Comparison of ENCODE assay signal across 2 cellular contexts in genomic region chr1:171403396-171403795, GRCh38.
A peak's percentile ranks its signal among the peaks of the same experiment; 100 is the strongest.
TF ChIP-seq lines count a peak whose summit lies in the region.

No MANE protein-coding gene starts in this region.

TF ChIP-seq in GM12891, 5 proteins besides CTCF, POLR2A, EP300 and RAD21:
- TF ChIP-seq POU2F2 (IDR thresholded peaks at IDR 0.05; ENCODE audit: low read depth, low read length) (no peak), SPI1 (IDR thresholded peaks at IDR 0.05; ENCODE audit: low read depth, low read length) (0 out of 2 replicates have a peak, but pooled peaks have one; percentile 5)

TF ChIP-seq in H1, 55 proteins besides CTCF, POLR2A, EP300 and RAD21:
- no peak for TF ChIP-seq EGR1 (IDR thresholded peaks at IDR 0.05; ENCODE audit: borderline replicate concordance, low read depth, low read length)
- TF ChIP-seq NANOG (IDR thresholded peaks at IDR 0.05; ENCODE audit: insufficient read depth, low read depth, low read length, poor library complexity, severe bottlenecking) = no peak
- no peak for TF ChIP-seq NRF1 (IDR thresholded peaks at IDR 0.05; ENCODE audit: low read depth, low read length)
- no peak for TF ChIP-seq FOSL1 (IDR thresholded peaks at IDR 0.05; ENCODE audit: insufficient read depth, low read depth, low read length)
- TF ChIP-seq SUZ12 (IDR thresholded peaks at IDR 0.05; ENCODE audit: low read length) = no peak
- TF ChIP-seq GTF2F1 (IDR thresholded peaks at IDR 0.05; ENCODE audit: borderline replicate concordance, low read depth, low read length) = no peak
- TF ChIP-seq TEAD4 (IDR thresholded peaks at IDR 0.05; ENCODE audit: low read depth, low read length) = no peak
- TF ChIP-seq SP1 (IDR thresholded peaks at IDR 0.05; ENCODE audit: low read depth, low read length) = no peak
- no peak for TF ChIP-seq USF2 (IDR thresholded peaks at IDR 0.05; ENCODE audit: low read length)
- no peak for TF ChIP-seq JUN (IDR thresholded peaks at IDR 0.05; ENCODE audit: low read depth, low read length)
- TF ChIP-seq E2F6 (IDR thresholded peaks at IDR 0.05) = no peak
- TF ChIP-seq CEBPB (IDR thresholded peaks at IDR 0.05; ENCODE audit: low read depth, low read length) = no peak
- TF ChIP-seq SP2 (IDR thresholded peaks at IDR 0.05; ENCODE audit: low read length) = no peak
- TF ChIP-seq, protein P1, sequence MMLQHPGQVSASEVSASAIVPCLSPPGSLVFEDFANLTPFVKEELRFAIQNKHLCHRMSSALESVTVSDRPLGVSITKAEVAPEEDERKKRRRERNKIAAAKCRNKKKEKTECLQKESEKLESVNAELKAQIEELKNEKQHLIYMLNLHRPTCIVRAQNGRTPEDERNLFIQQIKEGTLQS (IDR thresholded peaks at IDR 0.05; ENCODE audit: insufficient read depth, low read depth, low read length) = no peak
- no peak for TF ChIP-seq JUND (IDR thresholded peaks at IDR 0.05; ENCODE audit: low read length)
- no peak for TF ChIP-seq PHF8 (conservative IDR thresholded peaks at IDR 0.05; ENCODE audit: low read depth, low read length)
- TF ChIP-seq, protein P2, sequence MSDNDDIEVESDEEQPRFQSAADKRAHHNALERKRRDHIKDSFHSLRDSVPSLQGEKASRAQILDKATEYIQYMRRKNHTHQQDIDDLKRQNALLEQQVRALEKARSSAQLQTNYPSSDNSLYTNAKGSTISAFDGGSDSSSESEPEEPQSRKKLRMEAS (IDR thresholded peaks at IDR 0.05) = no peak
